8 cellular contexts compared by ENCODE assay signal in genomic region chr22:40178417-40179409, GRCh38. TPM values are rescaled to one million over a fixed set of nuclear protein-coding genes. Genes with fewer than 3 reads are reported as not detected.
DNase-seq lines count a peak whose midpoint lies in the region; ATAC-seq, FAIRE-seq and TF ChIP-seq lines count a peak whose summit lies in the region.

No MANE protein-coding gene starts in this region.

- ATAC-seq in activated naive CD8-positive, alpha-beta T cell treated with anti-CD3 and anti-CD28 coated beads, Interleukin-2, amount 50 U/mL, for 24 hours = peak; percentile 21
- peak; percentile 41 to 42 for ATAC-seq in left cardiac atrium

- no peaks in the 10 kb centered on the region for H3K36me3 Mint-ChIP-seq in activated naive CD8-positive, alpha-beta T cell treated with anti-CD3 and anti-CD28 coated beads, Interleukin-2, amount 50 U/mL, for 24 hours (ENCODE audit: low read depth)

- peak overlapping the region; percentile 90 for H3K4me3 Mint-ChIP-seq in activated naive CD8-positive, alpha-beta T cell treated with anti-CD3 and anti-CD28 coated beads, Interleukin-2, amount 50 U/mL, for 24 hours

- H3K4me1 Mint-ChIP-seq in activated naive CD8-positive, alpha-beta T cell treated with anti-CD3 and anti-CD28 coated beads, Interleukin-2, amount 50 U/mL, for 24 hours = peaks cover 70% of the 10 kb centered on the region

- DNase-seq in GM18507 (ENCODE audit: extremely low spot score, insufficient read length, low read depth) (no peak), NOMO-1 treated with dmso at 0.1 percent for 144 hours (lab: John Stamatoyannopoulos, UW; ENCODE audit: unreplicated experiment) (peak; percentile 5), left cardiac atrium (no peak), posterior cingulate gyrus (peak in 7 of 10 donors; percentile 24 to 85 (median 38)), HuH-7.5 (ENCODE audit: low spot score) (no peak), GM10248 (ENCODE audit: extremely low spot score) (no peak)
- peak; percentile 41 for DNase-seq in activated naive CD8-positive, alpha-beta T cell treated with anti-CD3 and anti-CD28 coated beads, Interleukin-2, amount 50 U/mL, for 24 hours

- H3K27me3 ChIP-seq in ACC112 (ENCODE audit: insufficient read depth, low read length) = no peaks in the 10 kb centered on the region

- H3K36me3 ChIP-seq in ACC112 (ENCODE audit: insufficient read depth, low read length) = no peaks in the 10 kb centered on the region

- peaks cover 25% of the 10 kb centered on the region for H3K4me1 ChIP-seq in ACC112 (ENCODE audit: control insufficient read depth, insufficient read depth, low read length, unreplicated experiment)

- peak overlapping the region; percentile 94 for H3K4me3 ChIP-seq in ACC112 (ENCODE audit: low read depth, low read length)

- intact Hi-C loops in left cardiac atrium (cut with DNase I) = no loop called here
- intact Hi-C loops in posterior cingulate gyrus (cut with DNase I) = loop anchor here (2.0 to 10.0 kb wide), 2 partner anchors 134 to 166 kb away; partner anchors contain the start of gene ADSL

- POLR2A ChIA-PET in GM10248 (lab: Yijun Ruan, JAX) = interaction anchor here (1.2 kb wide), 1 partner anchor 9 kb away, joined by 5 read pairs; no protein-coding TSS in a partner anchor

- peak overlapping the region; percentile 92 for H3K27ac Mint-ChIP-seq in activated naive CD8-positive, alpha-beta T cell treated with anti-CD3 and anti-CD28 coated beads, Interleukin-2, amount 50 U/mL, for 24 hours

- H3K79me2 ChIP-seq in ACC112 (ENCODE audit: control insufficient read depth, insufficient read depth, low read length, unreplicated experiment) = peaks cover 57% of the 10 kb centered on the region

- no peaks in the 10 kb centered on the region for H3K27me3 Mint-ChIP-seq in activated naive CD8-positive, alpha-beta T cell treated with anti-CD3 and anti-CD28 coated beads, Interleukin-2, amount 50 U/mL, for 24 hours

- peak; percentile 53 for FAIRE-seq in GM18507 (lab: Jason Lieb, UNC)

- no peak for TF ChIP-seq CTCF in GM10248 (IDR thresholded peaks at IDR 0.05; ENCODE audit: control extremely low read depth, extremely low read depth, low read depth, missing control alignments)

- CTCF ChIA-PET in GM10248 (lab: Yijun Ruan, JAX) = interaction anchor here (1.6 to 3.0 kb wide), 2 partner anchors 10 to 14 kb away, joined by 7 to 16 read pairs; no protein-coding TSS in a partner anchor

- no peaks in the 10 kb centered on the region for H3K9me3 Mint-ChIP-seq in activated naive CD8-positive, alpha-beta T cell treated with anti-CD3 and anti-CD28 coated beads, Interleukin-2, amount 50 U/mL, for 24 hours

- H2AFZ ChIP-seq in ACC112 (ENCODE audit: low read length, unreplicated experiment) = peak overlapping the region; percentile 31

- H3K27ac ChIP-seq in ACC112 (ENCODE audit: low read depth, low read length) = peak overlapping the region; percentile 61

RNA-seq across cellular contexts. Expression of gene TNRC6B, which starts 1.0 kb away (rescaled TPM):
- total RNA-seq in left cardiac atrium = 10 to 100 TPM; 30.6 to 39.8 TPM

Comparison
In these comparisons a context has a peak if more than half of its experiments do, and no peak if none do; other contexts are left out.
1. DNase-seq: peak in NOMO-1 treated with dmso at 0.1 percent for 144 hours (single experiment), activated naive CD8-positive, alpha-beta T cell treated with anti-CD3 and anti-CD28 coated beads, Interleukin-2, amount 50 U/mL, for 24 hours (single experiment) and posterior cingulate gyrus (7 of 10); none in GM18507 (single experiment), left cardiac atrium (single experiment), HuH-7.5 (single experiment) and GM10248 (single experiment).